Comparison of ENCODE assay signal across 8 cellular contexts in genomic region chr13:100675660-100676129, GRCh38.
DNase-seq lines count a peak whose midpoint lies in the region; ATAC-seq and TF ChIP-seq lines count a peak whose summit lies in the region.

No MANE protein-coding gene starts in this region.

- DNase-seq in HFF-Myc (ENCODE audit: extremely low read depth, low read depth) (no peak), activated T-cell treated with anti-CD3 and anti-CD28 coated beads for 4 hours (peak; percentile 17), kidney glomerular epithelial cell (lab: John Stamatoyannopoulos, UW) (no peak)

- H3K4me3 ChIP-seq in HFF-Myc (replicated peaks; ENCODE audit: low read depth, low read length), result peak overlapping the region; percentile 58
- peak overlapping the region; percentile 56 for H3K4me3 ChIP-seq in iPS-18a (ENCODE audit: low read length)

- peaks cover 2% of the 10 kb centered on the region for H3K36me3 Mint-ChIP-seq in stimulated activated naive CD8-positive, alpha-beta T cell treated with anti-CD3 and anti-CD28 coated beads, Interleukin-15, Interleukin-2, amounts not matched to agents 100 ng/mL and 50 ng/mL, for 24 hours (ENCODE audit: low read depth)

- H3K4me1 Mint-ChIP-seq in stimulated activated naive CD8-positive, alpha-beta T cell treated with anti-CD3 and anti-CD28 coated beads, Interleukin-15, Interleukin-2, amounts not matched to agents 100 ng/mL and 50 ng/mL, for 24 hours (ENCODE audit: low read depth), result peaks cover 23% of the 10 kb centered on the region

- peaks cover 10% of the 10 kb centered on the region for H3K27me3 Mint-ChIP-seq in stimulated activated naive CD8-positive, alpha-beta T cell treated with anti-CD3 and anti-CD28 coated beads, Interleukin-15, Interleukin-2, amounts not matched to agents 100 ng/mL and 50 ng/mL, for 24 hours

- TF ChIP-seq CTCF in HFF-Myc (IDR thresholded peaks at IDR 0.05; ENCODE audit: low read depth, low read length, missing control alignments), result no peak

- H3K4me3 Mint-ChIP-seq in stimulated activated naive CD8-positive, alpha-beta T cell treated with anti-CD3 and anti-CD28 coated beads, Interleukin-15, Interleukin-2, amounts not matched to agents 100 ng/mL and 50 ng/mL, for 24 hours, result peak overlapping the region; percentile 83

- peaks cover 12% of the 10 kb centered on the region for H3K27me3 ChIP-seq in iPS-18a (ENCODE audit: control insufficient read depth, insufficient read depth, low read length)

- no peak overlapping the region for H3K27ac ChIP-seq in iPS-18a (ENCODE audit: low read length)

- H3K9me3 ChIP-seq in iPS-18a (ENCODE audit: control insufficient read depth, low read depth, low read length), result no peaks in the 10 kb centered on the region

- H3K9me3 Mint-ChIP-seq in stimulated activated naive CD8-positive, alpha-beta T cell treated with anti-CD3 and anti-CD28 coated beads, Interleukin-15, Interleukin-2, amounts not matched to agents 100 ng/mL and 50 ng/mL, for 24 hours, result no peaks in the 10 kb centered on the region

- peak overlapping the region; percentile 43 for H3K27ac Mint-ChIP-seq in stimulated activated naive CD8-positive, alpha-beta T cell treated with anti-CD3 and anti-CD28 coated beads, Interleukin-15, Interleukin-2, amounts not matched to agents 100 ng/mL and 50 ng/mL, for 24 hours

- ATAC-seq in GM18520 (IDR thresholded peaks at IDR 0.05; ENCODE audit: unreplicated experiment) (no peak), GM18519 (IDR thresholded peaks at IDR 0.05; ENCODE audit: low FRiP score, unreplicated experiment) (no peak), GM19395 (IDR thresholded peaks at IDR 0.05; ENCODE audit: unreplicated experiment) (no peak)

- H3K4me1 ChIP-seq in iPS-18a (ENCODE audit: control insufficient read depth, low read depth, low read length), result no peaks in the 10 kb centered on the region

- H3K36me3 ChIP-seq in iPS-18a (ENCODE audit: control insufficient read depth, low read depth, low read length), result no peaks in the 10 kb centered on the region

- peak overlapping the region; percentile 31 for H3K9ac ChIP-seq in iPS-18a (ENCODE audit: low read length)
